ENCODE assay signal across 13 cellular contexts in genomic region chr2:10678225-10678624, GRCh38. TPM values are rescaled to one million over a fixed set of nuclear protein-coding genes. Genes with fewer than 3 reads are reported as not detected.
DNase-seq lines count a peak whose midpoint lies in the region; TF ChIP-seq lines count a peak whose summit lies in the region.
"Had no signal": no experiment of that assay in that cellular context is flagged by ENCODE, and none has a peak within 500 bp of the region (broad histone marks: within the 10 kb centered on the region; RNA-seq: fewer than 3 reads in every experiment).

No MANE protein-coding gene starts in this region.

- DNase-seq in GM06990 (ENCODE audit: extremely low read depth, insufficient read length) (no peak), OCI-LY7 (ENCODE audit: low spot score) (no peak), endodermal cell (no peak), progenitor cell of endocrine pancreas (ENCODE audit: low spot score, unreplicated experiment) (no peak), lower leg skin (ENCODE audit: low spot score in 2 of 2) (no peak), NCI-H82 (lab: John Stamatoyannopoulos, UW) (no peak), inferior parietal cortex (ENCODE audit: extremely low spot score) (no peak)
- DNase-seq: activated CD4-positive, alpha-beta memory T cell treated with anti-CD3 and anti-CD28 coated beads for 36 hours; activated naive CD8-positive, alpha-beta T cell treated with anti-CD3 and anti-CD28 coated beads for 36 hours; NCI-H2107; T-helper 2 cell had no signal

- H3K4me3 Mint-ChIP-seq in endodermal cell = no peak overlapping the region
- H3K4me3 Mint-ChIP-seq in progenitor cell of endocrine pancreas (ENCODE audit: low read depth) = no peak overlapping the region
- H3K4me3 Mint-ChIP-seq: activated CD4-positive, alpha-beta memory T cell treated with anti-CD3 and anti-CD28 coated beads for 36 hours; activated naive CD8-positive, alpha-beta T cell treated with anti-CD3 and anti-CD28 coated beads for 36 hours had no signal

- WGBS in endodermal cell (ENCODE audit: insufficient coverage in 1 of 2, insufficient read length in 1 of 2), 2 experiments = 100% methylated on average over 1 of the region's 1 CpG; no CpG with 5 or more reads in 1 of the 2 experiments
- WGBS in lower leg skin, 2 donors = 97 to 98% methylated on average over 1 of the region's 1 CpG

- TF ChIP-seq CTCF in GM06990 (IDR thresholded peaks at IDR 0.05; ENCODE audit: insufficient read depth, low read length, poor library complexity, severe bottlenecking) (peak; percentile 21), OCI-LY7 (conservative IDR thresholded peaks at IDR 0.05; ENCODE audit: low read length) (peak; percentile 67), endodermal cell (conservative IDR thresholded peaks at IDR 0.05) (peak; percentile 70), progenitor cell of endocrine pancreas (IDR thresholded peaks at IDR 0.05; ENCODE audit: unreplicated experiment) (peak; percentile 42), lower leg skin (IDR thresholded peaks at IDR 0.05) (no peak)

- no peak overlapping the region for H3K9ac ChIP-seq in endodermal cell (ENCODE audit: extremely low read depth, low read length, poor library complexity, severe bottlenecking)

- BruUV-seq in OCI-LY7 (replicated peaks; lab: Mats Ljungman, UMichigan) = no TSS peak

- intact Hi-C loops in OCI-LY7 (cut with micrococcal nuclease; ENCODE audit: unreplicated experiment) = no loop called here
- intact Hi-C loops in lower leg skin (cut with DNase I; ENCODE audit: low total_unique reads) = no loop called here

- H3K27me3 ChIP-seq in GM06990 (replicated peaks; ENCODE audit: control insufficient read depth, insufficient read depth, low read length) (no peaks in the 10 kb centered on the region), endodermal cell (ENCODE audit: control insufficient read depth, insufficient read depth, low read length, poor library complexity, severe bottlenecking) (no peaks in the 10 kb centered on the region)
- H3K27me3 ChIP-seq: tibial nerve had no signal

- CTCF ChIA-PET in OCI-LY7 (lab: Charles Lee; ENCODE audit: unreplicated experiment) = no interaction called here

- H2AFZ ChIP-seq in OCI-LY7 (ENCODE audit: low read length) = no peak overlapping the region

- H3K4me1 Mint-ChIP-seq in endodermal cell = no peaks in the 10 kb centered on the region
- no peaks in the 10 kb centered on the region for H3K4me1 Mint-ChIP-seq in progenitor cell of endocrine pancreas (ENCODE audit: low read depth)

- H3K9me3 Mint-ChIP-seq in endodermal cell (no peaks in the 10 kb centered on the region), progenitor cell of endocrine pancreas (ENCODE audit: low read depth) (no peaks in the 10 kb centered on the region)
- H3K9me3 Mint-ChIP-seq: activated CD4-positive, alpha-beta memory T cell treated with anti-CD3 and anti-CD28 coated beads for 36 hours; activated naive CD8-positive, alpha-beta T cell treated with anti-CD3 and anti-CD28 coated beads for 36 hours had no signal

- no peaks in the 10 kb centered on the region for H3K9me3 ChIP-seq in OCI-LY7 (ENCODE audit: low read length)
- H3K9me3 ChIP-seq in endodermal cell (ENCODE audit: control insufficient read depth, low read length) = no peaks in the 10 kb centered on the region
- H3K9me3 ChIP-seq: tibial nerve had no signal

- H3K27ac ChIP-seq in OCI-LY7 (ENCODE audit: low read depth, low read length, poor library complexity, severe bottlenecking) = no peak overlapping the region
- H3K27ac ChIP-seq in endodermal cell (ENCODE audit: low read depth, low read length) = no peak overlapping the region
- H3K27ac ChIP-seq: tibial nerve had no signal

- H3K4me3 ChIP-seq in GM06990 (replicated peaks; ENCODE audit: low read depth, low read length) = no peak overlapping the region
- H3K4me3 ChIP-seq in OCI-LY7 (ENCODE audit: low read depth, low read length, poor library complexity, severe bottlenecking) = no peak overlapping the region
- no peak overlapping the region for H3K4me3 ChIP-seq in endodermal cell (ENCODE audit: low read length)
- H3K4me3 ChIP-seq in lower leg skin (ENCODE audit: low read depth, poor library complexity, severe bottlenecking) = no peak overlapping the region
- H3K4me3 ChIP-seq: tibial nerve had no signal

- no peaks in the 10 kb centered on the region for H3K9me2 ChIP-seq in OCI-LY7 (ENCODE audit: insufficient read depth, low read length)

- no peaks in the 10 kb centered on the region for H3K27me3 Mint-ChIP-seq in endodermal cell (ENCODE audit: insufficient read depth)
- no peaks in the 10 kb centered on the region for H3K27me3 Mint-ChIP-seq in progenitor cell of endocrine pancreas
- H3K27me3 Mint-ChIP-seq: activated CD4-positive, alpha-beta memory T cell treated with anti-CD3 and anti-CD28 coated beads for 36 hours; activated naive CD8-positive, alpha-beta T cell treated with anti-CD3 and anti-CD28 coated beads for 36 hours had no signal

- H3K4me2 ChIP-seq in OCI-LY7 (ENCODE audit: low read length) = no peak overlapping the region

- H3K4me1 ChIP-seq in OCI-LY7 (ENCODE audit: insufficient read depth, low read length, poor library complexity, severe bottlenecking) (no peaks in the 10 kb centered on the region), endodermal cell (ENCODE audit: control insufficient read depth, insufficient read depth, low read length) (no peaks in the 10 kb centered on the region)

- POLR2A ChIA-PET in OCI-LY7 (lab: Charles Lee) = interaction anchor here (0.6 to 1.1 kb wide), 7 partner anchors 9 to 476 kb away, joined by 3 to 8 read pairs (median 3); no protein-coding TSS in a partner anchor

- TF ChIP-seq POLR2A in lower leg skin (IDR thresholded peaks at IDR 0.05) = no peak

- H4K20me1 ChIP-seq in OCI-LY7 (ENCODE audit: insufficient read depth, low read length) = 0 out of 2 replicates have a peak, but pooled peaks cover 8% of the 10 kb centered on the region

- H3K27ac Mint-ChIP-seq in endodermal cell (no peak overlapping the region), progenitor cell of endocrine pancreas (no peak overlapping the region)
- H3K27ac Mint-ChIP-seq: activated CD4-positive, alpha-beta memory T cell treated with anti-CD3 and anti-CD28 coated beads for 36 hours; activated naive CD8-positive, alpha-beta T cell treated with anti-CD3 and anti-CD28 coated beads for 36 hours had no signal

- H3K36me3 ChIP-seq in GM06990 (ENCODE audit: control insufficient read depth, insufficient read depth, low read length) = no peaks in the 10 kb centered on the region
- H3K36me3 ChIP-seq in OCI-LY7 (ENCODE audit: insufficient read depth, low read length) = peaks cover 78% of the 10 kb centered on the region
- H3K36me3 ChIP-seq in endodermal cell (ENCODE audit: control insufficient read depth, insufficient read depth, low read length) = peaks cover 51% of the 10 kb centered on the region

- H3K36me3 Mint-ChIP-seq in endodermal cell (ENCODE audit: low read depth) (peaks cover 28% of the 10 kb centered on the region), progenitor cell of endocrine pancreas (ENCODE audit: insufficient read depth) (peaks cover 9% of the 10 kb centered on the region)

- H3K79me2 ChIP-seq in OCI-LY7 (ENCODE audit: insufficient read depth, low read depth, low read length) = peaks cover 7% of the 10 kb centered on the region; the same call in 1 of the 2 replicates

RNA-seq across cellular contexts. Expression of gene NOL10, which starts 11.6 kb away (rescaled TPM):
- 23.7 and 26.9 TPM in 2 replicates for total RNA-seq in OCI-LY7 (2014; rRNA removed; shearing (Covaris generic))
- total RNA-seq in OCI-LY7 (2022) (24.8 and 31.7 TPM in 2 replicates), endodermal cell (10 to 100 TPM; 25.0 to 28.3 TPM), progenitor cell of endocrine pancreas (24.3 and 25.3 TPM in 2 replicates), lower leg skin (10 to 100 TPM; 14.6 to 23.3 (median 19.2) TPM)
- 19.5 TPM for polyA plus RNA-seq in endodermal cell (2013, experiment 1 of 2)
- polyA plus RNA-seq in endodermal cell (2013, experiment 2 of 2) = 19.6 TPM

RNA-seq across cellular contexts. Expression of gene ATP6V1C2, which starts 43.2 kb away (rescaled TPM):
- total RNA-seq in OCI-LY7 (2014; rRNA removed; shearing (Covaris generic)) = 0.13 TPM in 1 of 2 replicates, not detected in the other
- total RNA-seq in OCI-LY7 (2022) (not detected in 2 replicates), endodermal cell (under 1 TPM; 0.26 to 0.73 TPM), progenitor cell of endocrine pancreas (0.19 and 0.36 TPM in 2 replicates), lower leg skin (100 to 1,000 TPM; 130 to 418 (median 211) TPM)
- 0.07 TPM for polyA plus RNA-seq in endodermal cell (2013, experiment 1 of 2)
- polyA plus RNA-seq in endodermal cell (2013, experiment 2 of 2) = 0.29 TPM
- total RNA-seq: activated CD4-positive, alpha-beta memory T cell treated with anti-CD3 and anti-CD28 coated beads for 36 hours; activated naive CD8-positive, alpha-beta T cell treated with anti-CD3 and anti-CD28 coated beads for 36 hours; glomerular endothelial cell had no signal

Comparison
In these comparisons a context has a peak if more than half of its experiments do, and no peak if none do; other contexts are left out.
1. CTCF ChIP-seq: peak in GM06990 (single experiment), OCI-LY7 (single experiment), endodermal cell (single experiment) and progenitor cell of endocrine pancreas (single experiment); none in lower leg skin (0 of 3).
2. RNA of gene ATP6V1C2, which starts 43.2 kb away (total RNA-seq): 130 to 418 TPM in lower leg skin; 0.26 to 0.73 TPM in endodermal cell, 0.19 to 0.36 TPM in progenitor cell of endocrine pancreas and 0.13 TPM in OCI-LY7; every median in the first group is over 10 times any median in the second.